Comparison of ENCODE assay signal across 18 cellular contexts in genomic region chr14:82720431-82720830, GRCh38.
DNase-seq lines count a peak whose midpoint lies in the region; ATAC-seq and TF ChIP-seq lines count a peak whose summit lies in the region.
"Had no signal": no experiment of that assay in that cellular context is flagged by ENCODE, and none has a peak within 500 bp of the region (broad histone marks: within the 10 kb centered on the region; RNA-seq: fewer than 3 reads in every experiment).

No MANE protein-coding gene starts in this region.

- CTCF ChIA-PET in activated CD4-positive, alpha-beta memory T cell treated with anti-CD3 and anti-CD28 coated beads for 36 hours (lab: Charles Lee): no interaction called here
- CTCF ChIA-PET in CD8-positive, alpha-beta memory T cell (lab: Charles Lee): no interaction called here

- H3K9me3 Mint-ChIP-seq in endodermal cell (peaks cover 8% of the 10 kb centered on the region), nephron progenitor cell (no peaks in the 10 kb centered on the region), chondrocyte (ENCODE audit: low read depth) (no peaks in the 10 kb centered on the region)
- peaks cover 14% of the 10 kb centered on the region for H3K9me3 Mint-ChIP-seq in activated CD4-positive, alpha-beta memory T cell treated with anti-CD3 and anti-CD28 coated beads for 36 hours
- H3K9me3 Mint-ChIP-seq in CD8-positive, alpha-beta memory T cell: peaks cover 3 to 22% (median 8%) of the 10 kb centered on the region in 5 donors

- H3K9me3 ChIP-seq in OCI-LY3 (ENCODE audit: insufficient read depth, low read length): no peaks in the 10 kb centered on the region
- peaks cover 9% of the 10 kb centered on the region for H3K9me3 ChIP-seq in endodermal cell (ENCODE audit: control insufficient read depth, low read length)
- no peaks in the 10 kb centered on the region for H3K9me3 ChIP-seq in CD8-positive, alpha-beta memory T cell (ENCODE audit: low read length)
- H3K9me3 ChIP-seq: Caco-2, SJCRH30 had no signal

- no peak overlapping the region for H3K4me3 Mint-ChIP-seq in endodermal cell
- no peak overlapping the region for H3K4me3 Mint-ChIP-seq in nephron progenitor cell
- H3K4me3 Mint-ChIP-seq in activated CD4-positive, alpha-beta memory T cell treated with anti-CD3 and anti-CD28 coated beads for 36 hours: no peak overlapping the region
- H3K4me3 Mint-ChIP-seq in CD8-positive, alpha-beta memory T cell: no peak overlapping the region
- H3K4me3 Mint-ChIP-seq in chondrocyte (ENCODE audit: unreplicated experiment): no peak overlapping the region
- H3K4me3 Mint-ChIP-seq: CD4-positive, CD25-positive, alpha-beta regulatory T cell had no signal

- POLR2A ChIA-PET in activated CD4-positive, alpha-beta memory T cell treated with anti-CD3 and anti-CD28 coated beads for 36 hours (lab: Charles Lee): no interaction called here
- POLR2A ChIA-PET in CD8-positive, alpha-beta memory T cell (lab: Charles Lee): no interaction called here

- H3K27me3 ChIP-seq in OCI-LY3 (ENCODE audit: low read depth, low read length): no peaks in the 10 kb centered on the region
- H3K27me3 ChIP-seq in endodermal cell (ENCODE audit: control insufficient read depth, insufficient read depth, low read length, poor library complexity, severe bottlenecking): no peaks in the 10 kb centered on the region
- H3K27me3 ChIP-seq in CD8-positive, alpha-beta memory T cell (ENCODE audit: insufficient read depth, low read length, poor library complexity, severe bottlenecking): no peaks in the 10 kb centered on the region
- H3K27me3 ChIP-seq: SJCRH30 had no signal

- H3K4me1 Mint-ChIP-seq in endodermal cell: peaks cover 16% of the 10 kb centered on the region
- H3K4me1 Mint-ChIP-seq in nephron progenitor cell: peaks cover 9% of the 10 kb centered on the region
- no peaks in the 10 kb centered on the region for H3K4me1 Mint-ChIP-seq in activated CD4-positive, alpha-beta memory T cell treated with anti-CD3 and anti-CD28 coated beads for 36 hours (ENCODE audit: low read depth)
- no peaks in the 10 kb centered on the region for H3K4me1 Mint-ChIP-seq in CD8-positive, alpha-beta memory T cell
- H3K4me1 Mint-ChIP-seq in chondrocyte (ENCODE audit: low read depth): no peaks in the 10 kb centered on the region
- H3K4me1 Mint-ChIP-seq: CD4-positive, CD25-positive, alpha-beta regulatory T cell had no signal

- H2AFZ ChIP-seq in OCI-LY3 (ENCODE audit: low read depth, low read length): peak overlapping the region; percentile 62

- peaks cover 12% of the 10 kb centered on the region for H3K4me1 ChIP-seq in OCI-LY3 (ENCODE audit: low read length)
- no peaks in the 10 kb centered on the region for H3K4me1 ChIP-seq in endodermal cell (ENCODE audit: control insufficient read depth, insufficient read depth, low read length)
- no peaks in the 10 kb centered on the region for H3K4me1 ChIP-seq in CD8-positive, alpha-beta memory T cell (ENCODE audit: insufficient read depth, low read length)
- H3K4me1 ChIP-seq: Caco-2, SJCRH30 had no signal

- H3K27ac Mint-ChIP-seq in endodermal cell (peak overlapping the region; percentile 61), nephron progenitor cell (peak overlapping the region; percentile 34), chondrocyte (ENCODE audit: unreplicated experiment) (no peak overlapping the region)
- no peak overlapping the region for H3K27ac Mint-ChIP-seq in activated CD4-positive, alpha-beta memory T cell treated with anti-CD3 and anti-CD28 coated beads for 36 hours
- no peak overlapping the region for H3K27ac Mint-ChIP-seq in CD8-positive, alpha-beta memory T cell
- H3K27ac Mint-ChIP-seq: CD4-positive, CD25-positive, alpha-beta regulatory T cell had no signal

- TF ChIP-seq CTCF in OCI-LY3 (IDR thresholded peaks at IDR 0.05; ENCODE audit: low read depth, low read length): no peak
- TF ChIP-seq CTCF in endodermal cell (conservative IDR thresholded peaks at IDR 0.05): no peak
- TF ChIP-seq CTCF in nephron progenitor cell (IDR thresholded peaks at IDR 0.05): no peak
- TF ChIP-seq CTCF in chondrocyte (IDR thresholded peaks at IDR 0.05): no peak

- H3K36me3 ChIP-seq in OCI-LY3 (replicated peaks; ENCODE audit: low read depth, low read length) (no peaks in the 10 kb centered on the region), endodermal cell (ENCODE audit: control insufficient read depth, insufficient read depth, low read length) (no peaks in the 10 kb centered on the region)
- no peaks in the 10 kb centered on the region for H3K36me3 ChIP-seq in CD8-positive, alpha-beta memory T cell (ENCODE audit: insufficient read depth, low read length)
- H3K36me3 ChIP-seq: SJCRH30 had no signal

- H3K9ac ChIP-seq in OCI-LY3 (ENCODE audit: low read length): no peak overlapping the region
- H3K9ac ChIP-seq in endodermal cell (ENCODE audit: extremely low read depth, low read length, poor library complexity, severe bottlenecking): no peak overlapping the region

- DNase-seq in endodermal cell: no peak
- no peak for DNase-seq in nephron progenitor cell
- no peak for DNase-seq in activated CD4-positive, alpha-beta memory T cell treated with anti-CD3 and anti-CD28 coated beads for 36 hours
- no peak for DNase-seq in CD8-positive, alpha-beta memory T cell
- no peak for DNase-seq in chondrocyte (ENCODE audit: low spot score)
- DNase-seq: Caco-2; CD4-positive, CD25-positive, alpha-beta regulatory T cell; DMS 273 treated with DMSO at 0.1 percent for 48 hours; DND-41; KBM-7; NCI-H146; NCI-H2029; NCI-H226; NCI-H524; NCI-H774 had no signal

- 68 to 100% methylated on average over 1 to 3 of the region's 3 CpGs for whole genome bisulfite sequencing in endodermal cell (ENCODE audit: insufficient coverage in 1 of 2, insufficient read length in 1 of 2), 2 experiments

- H4K20me1 ChIP-seq in OCI-LY3 (ENCODE audit: insufficient read depth, low read length): no peaks in the 10 kb centered on the region

- H3K79me2 ChIP-seq in OCI-LY3 (ENCODE audit: low read length): no peaks in the 10 kb centered on the region

- H3K27me3 Mint-ChIP-seq in endodermal cell (ENCODE audit: insufficient read depth) (no peaks in the 10 kb centered on the region), nephron progenitor cell (ENCODE audit: low read depth, poor library complexity) (no peaks in the 10 kb centered on the region), chondrocyte (ENCODE audit: low read depth) (no peaks in the 10 kb centered on the region)
- H3K27me3 Mint-ChIP-seq in activated CD4-positive, alpha-beta memory T cell treated with anti-CD3 and anti-CD28 coated beads for 36 hours: no peaks in the 10 kb centered on the region
- H3K27me3 Mint-ChIP-seq in CD8-positive, alpha-beta memory T cell: no peaks in the 10 kb centered on the region
- H3K27me3 Mint-ChIP-seq: CD4-positive, CD25-positive, alpha-beta regulatory T cell had no signal

- H3K27ac ChIP-seq in OCI-LY3 (ENCODE audit: low read length) (no peak overlapping the region), endodermal cell (ENCODE audit: low read depth, low read length) (no peak overlapping the region)
- H3K27ac ChIP-seq in CD8-positive, alpha-beta memory T cell (ENCODE audit: low read depth, low read length): no peak overlapping the region
- H3K27ac ChIP-seq: SJCRH30 had no signal

- no peak for ATAC-seq in GM19452 (IDR thresholded peaks at IDR 0.05; ENCODE audit: unreplicated experiment)

- H3K4me3 ChIP-seq in OCI-LY3 (ENCODE audit: low read length): no peak overlapping the region
- peak overlapping the region; percentile 39 for H3K4me3 ChIP-seq in endodermal cell (ENCODE audit: low read length)
- H3K4me3 ChIP-seq in CD8-positive, alpha-beta memory T cell (ENCODE audit: low read length): no peak overlapping the region
- H3K4me3 ChIP-seq: SJCRH30 had no signal

- no peak overlapping the region for H3K4me2 ChIP-seq in OCI-LY3 (ENCODE audit: low read length)

- intact Hi-C loops in activated CD4-positive, alpha-beta memory T cell treated with anti-CD3 and anti-CD28 coated beads for 36 hours (cut with micrococcal nuclease): no loop called here

- no peaks in the 10 kb centered on the region for H3K36me3 Mint-ChIP-seq in endodermal cell (ENCODE audit: low read depth)
- no peaks in the 10 kb centered on the region for H3K36me3 Mint-ChIP-seq in nephron progenitor cell (ENCODE audit: low read depth)
- H3K36me3 Mint-ChIP-seq in activated CD4-positive, alpha-beta memory T cell treated with anti-CD3 and anti-CD28 coated beads for 36 hours: no peaks in the 10 kb centered on the region
- no peaks in the 10 kb centered on the region for H3K36me3 Mint-ChIP-seq in CD8-positive, alpha-beta memory T cell
- no peaks in the 10 kb centered on the region for H3K36me3 Mint-ChIP-seq in chondrocyte (ENCODE audit: low read depth)
- H3K36me3 Mint-ChIP-seq: CD4-positive, CD25-positive, alpha-beta regulatory T cell had no signal

Comparison
In these comparisons a context has a peak if more than half of its experiments do, and no peak if none do; other contexts are left out.
1. H3K27ac Mint-ChIP-seq: peak in endodermal cell (single experiment) and nephron progenitor cell (single experiment); none in activated CD4-positive, alpha-beta memory T cell treated with anti-CD3 and anti-CD28 coated beads for 36 hours (single experiment), CD8-positive, alpha-beta memory T cell (0 of 8) and chondrocyte (single experiment).